17 cellular contexts compared by ENCODE assay signal in genomic region chr3:20375302-20375701, GRCh38.
A peak's percentile ranks its signal among the peaks of the same experiment; 100 is the strongest.
DNase-seq lines count a peak whose midpoint lies in the region; ATAC-seq lines count a peak whose summit lies in the region.
"Had no signal": no experiment of that assay in that cellular context is flagged by ENCODE, and none has a peak within 500 bp of the region (broad histone marks: within the 10 kb centered on the region; RNA-seq: fewer than 3 reads in every experiment).

No MANE protein-coding gene starts in this region.

- no peak overlapping the region for H2BK5ac ChIP-seq in trophoblast cell (ENCODE audit: low read depth, low read length, poor library complexity)

- H3K4me1 ChIP-seq in trophoblast cell (ENCODE audit: control insufficient read depth in 1 of 2, insufficient read depth in 2 of 2, low read length in 2 of 2), result no peaks in the 10 kb centered on the region

- H3K27me3 ChIP-seq in trophoblast cell (ENCODE audit: insufficient read depth, low read length), result no peaks in the 10 kb centered on the region

- no peak overlapping the region for H3K18ac ChIP-seq in trophoblast cell (ENCODE audit: low read length)

- no peaks in the 10 kb centered on the region for H3K9me3 ChIP-seq in trophoblast cell (ENCODE audit: insufficient read depth, low read depth, low read length)

- H4K91ac ChIP-seq in trophoblast cell (ENCODE audit: low read depth, low read length), result no peak overlapping the region

- H4K8ac ChIP-seq in trophoblast cell (ENCODE audit: low read depth, low read length), result no peak overlapping the region

- H2BK12ac ChIP-seq in trophoblast cell (ENCODE audit: low read length), result no peak overlapping the region

- H3K14ac ChIP-seq in trophoblast cell (ENCODE audit: low read length), result no peak overlapping the region

- no peaks in the 10 kb centered on the region for H3K79me2 ChIP-seq in trophoblast cell (ENCODE audit: control insufficient read depth, insufficient read depth, low read length, poor library complexity)

- no peak overlapping the region for H2BK120ac ChIP-seq in trophoblast cell (ENCODE audit: insufficient read depth, low read length, poor library complexity)

- H3K23ac ChIP-seq in trophoblast cell (ENCODE audit: low read length), result no peak overlapping the region

- no peak overlapping the region for H3K27ac ChIP-seq in trophoblast cell (ENCODE audit: low read depth, low read length)

- ATAC-seq in GM18870 (IDR thresholded peaks at IDR 0.05; ENCODE audit: unreplicated experiment) (peak; percentile 45), GM21367 (IDR thresholded peaks at IDR 0.05; ENCODE audit: unreplicated experiment) (peak; percentile 45), HG03558 (IDR thresholded peaks at IDR 0.05; ENCODE audit: extremely low read depth, unreplicated experiment) (peak; percentile 53)
- ATAC-seq: PC-3 had no signal

- WGBS in trophoblast cell (ENCODE audit: extremely low coverage, insufficient coverage, insufficient read length), result no CpG with 5 or more reads among the region's 2 CpGs

- no peak overlapping the region for H3K4me2 ChIP-seq in trophoblast cell (ENCODE audit: low read length)

- no peaks in the 10 kb centered on the region for H3K79me1 ChIP-seq in trophoblast cell (ENCODE audit: low read length)

- DNase-seq in trophoblast cell (peak; percentile 16 to 43), DMS153 treated with DMSO at 0.1 percent for 48 hours (lab: John Stamatoyannopoulos, UW; ENCODE audit: unreplicated experiment) (no peak), retina (no peak)
- no peak for DNase-seq in stimulated activated CD4-positive, alpha-beta T cell treated with anti-CD3 and anti-CD28 coated beads, Interleukin-1b, Interleukin-23, amount 100 ng/mL, for 48 hours
- DNase-seq: DMS79, H7, Kasumi-1, NCI-H1417, NCI-H1694 treated with DMSO at 0.1 percent for 48 hours, NCI-H2081 treated with DMSO at 0.1 percent for 48 hours, NCI-H2171 treated with DMSO at 0.1 percent for 48 hours, NCI-H524 treated with DMSO at 0.1 percent for 48 hours, PC-3, SHP77 had no signal

- H2AFZ ChIP-seq in trophoblast cell (ENCODE audit: insufficient read depth, low read length, poor library complexity), result no peak overlapping the region

- H3K4ac ChIP-seq in trophoblast cell (ENCODE audit: low read depth, low read length), result no peak overlapping the region

- H3K36me3 ChIP-seq in trophoblast cell (ENCODE audit: control insufficient read depth in 1 of 2, insufficient read depth in 2 of 2, low read length in 2 of 2), result no peaks in the 10 kb centered on the region

- H4K12ac ChIP-seq in trophoblast cell (ENCODE audit: low read depth, low read length), result no peak overlapping the region

- no peak overlapping the region for H3K4me3 ChIP-seq in trophoblast cell (ENCODE audit: low read depth, low read length)

- H2AK5ac ChIP-seq in trophoblast cell (ENCODE audit: low read length), result no peak overlapping the region

- no peak overlapping the region for H3K9ac ChIP-seq in trophoblast cell (ENCODE audit: low read length)

Comparison
In these comparisons a context has a peak if more than half of its experiments do, and no peak if none do; other contexts are left out.
1. DNase-seq: peak in trophoblast cell (2 of 2); none in DMS153 treated with DMSO at 0.1 percent for 48 hours (single experiment), retina (single experiment) and stimulated activated CD4-positive, alpha-beta T cell treated with anti-CD3 and anti-CD28 coated beads, Interleukin-1b, Interleukin-23, amount 100 ng/mL, for 48 hours (single experiment).
2. Peak in every context shown above with its lines, with median percentiles within 50 percentile points of each other: ATAC-seq.